In genomic region chr13:73842621-73843020, GRCh38 we compare ENCODE assay signal across 19 cellular contexts.
DNase-seq lines count a peak whose midpoint lies in the region; ATAC-seq lines count a peak whose summit lies in the region.
"Had no signal": no experiment of that assay in that cellular context is flagged by ENCODE, and none has a peak within 500 bp of the region (broad histone marks: within the 10 kb centered on the region; RNA-seq: fewer than 3 reads in every experiment).

No MANE protein-coding gene starts in this region.

- ATAC-seq in Right ventricle myocardium inferior (no peak), HG03442 (IDR thresholded peaks at IDR 0.05; ENCODE audit: unreplicated experiment) (no peak), esophagus mucosa (no peak)

- intact Hi-C loops in Right ventricle myocardium inferior (cut with DNase I) (no loop called here), cardiac septum (cut with DNase I) (no loop called here)

- DNase-seq in Right ventricle myocardium inferior (ENCODE audit: missing footprints) (peak; percentile 40), cardiac septum (ENCODE audit: low spot score) (no peak), dermis blood vessel endothelial cell (peak; percentile 74), lung microvascular endothelial cell (ENCODE audit: low read depth in 2 of 2) (peak; percentile 28 to 58)
- no peak for DNase-seq in activated naive CD4-positive, alpha-beta T cell treated with Interleukin-2 at 50 U/mL for 16 hours
- DNase-seq in stimulated activated CD4-positive, alpha-beta T cell treated with anti-CD3 and anti-CD28 coated beads, Interleukin-15, amount 100 ng/mL, for 24 hours, result no peak
- DNase-seq: ACHN, BE2C, Calu3, DND-41, KBM-7, NCI-H1105 treated with DMSO at 0.1 percent for 48 hours, NCI-H2029, NCI-H446 treated with DMSO at 0.1 percent for 48 hours, NCI-H526, RPMI8226, SHP77 had no signal

Comparison
In these comparisons a context has a peak if more than half of its experiments do, and no peak if none do; other contexts are left out.
1. DNase-seq: peak in Right ventricle myocardium inferior (single experiment), dermis blood vessel endothelial cell (single experiment) and lung microvascular endothelial cell (2 of 2); none in cardiac septum (single experiment), activated naive CD4-positive, alpha-beta T cell treated with Interleukin-2 at 50 U/mL for 16 hours (single experiment) and stimulated activated CD4-positive, alpha-beta T cell treated with anti-CD3 and anti-CD28 coated beads, Interleukin-15, amount 100 ng/mL, for 24 hours (single experiment).